ENCODE assay signal across 19 cellular contexts in genomic region chr1:26475989-26476388, GRCh38. TPM values are rescaled to one million over a fixed set of nuclear protein-coding genes. Genes with fewer than 3 reads are reported as not detected.
DNase-seq lines count a peak whose midpoint lies in the region; ATAC-seq, FAIRE-seq and TF ChIP-seq lines count a peak whose summit lies in the region.
"Had no signal": no experiment of that assay in that cellular context is flagged by ENCODE, and none has a peak within 500 bp of the region (broad histone marks: within the 10 kb centered on the region; RNA-seq: fewer than 3 reads in every experiment).

No MANE protein-coding gene starts in this region.

- peaks cover 1 to 37% of the 10 kb centered on the region in 2 experiments for H3K36me3 ChIP-seq in HepG2 (replicated peaks in 1 of 2; ENCODE audit: control insufficient read depth in 1 of 2, insufficient read depth in 2 of 2, low read length in 2 of 2)
- H3K36me3 ChIP-seq in right lobe of liver, result peaks cover 0 to 35% (median under 1%) of the 10 kb centered on the region in 4 donors
- peaks cover 46% of the 10 kb centered on the region for H3K36me3 ChIP-seq in OCI-LY7 (ENCODE audit: insufficient read depth, low read length)
- H3K36me3 ChIP-seq in GM12878 (ENCODE audit: control insufficient read depth in 2 of 2, insufficient read depth in 2 of 2, low read length in 1 of 2), result peaks cover 8 to 32% of the 10 kb centered on the region in 2 experiments
- H3K36me3 ChIP-seq in left lung, result peaks cover 3 to 47% of the 10 kb centered on the region in 2 donors

- H3K27ac ChIP-seq in HepG2 (ENCODE audit: extremely low read length, insufficient read depth, low read length) (no peak overlapping the region), right lobe of liver (no peak overlapping the region), OCI-LY7 (ENCODE audit: low read depth, low read length, poor library complexity, severe bottlenecking) (no peak overlapping the region), GM12878 (ENCODE audit: control insufficient read depth, insufficient read depth) (no peak overlapping the region), left lung (no peak overlapping the region)
- H3K27ac ChIP-seq: KMS-11, RWPE1, tibial artery had no signal

- peaks cover 18% of the 10 kb centered on the region for H3K79me2 ChIP-seq in HepG2 (ENCODE audit: insufficient read depth, low read length)
- H3K79me2 ChIP-seq in OCI-LY7 (ENCODE audit: insufficient read depth, low read depth, low read length), result peaks cover 20% of the 10 kb centered on the region
- H3K79me2 ChIP-seq in GM12878 (ENCODE audit: control insufficient read depth, insufficient read depth, low read length), result peaks cover 25% of the 10 kb centered on the region

- SMC1A ChIA-PET in GM12878 (lab: Charles Lee; ENCODE audit: uncharacterized antibody, unreplicated experiment), result no interaction called here

- no peak overlapping the region for H3K4me3 ChIP-seq in HepG2 (replicated peaks in 1 of 3; ENCODE audit: insufficient read depth in 1 of 3, low read depth in 2 of 3, low read length in 3 of 3)
- H3K4me3 ChIP-seq in right lobe of liver, result no peak overlapping the region
- no peak overlapping the region for H3K4me3 ChIP-seq in OCI-LY7 (ENCODE audit: low read depth, low read length, poor library complexity, severe bottlenecking)
- H3K4me3 ChIP-seq in GM12878, result no peak overlapping the region
- H3K4me3 ChIP-seq in left lung, result no peak overlapping the region
- H3K4me3 ChIP-seq: tibial artery had no signal

- H2AFZ ChIP-seq in HepG2 (ENCODE audit: low read length) (no peak overlapping the region), OCI-LY7 (ENCODE audit: low read length) (no peak overlapping the region), GM12878 (ENCODE audit: control insufficient read depth, low read depth, low read length) (no peak overlapping the region)

- RAD21 ChIA-PET in GM12878 (lab: Charles Lee; ENCODE audit: unreplicated experiment), result no interaction called here

- H3K4me1 ChIP-seq in HepG2 (ENCODE audit: insufficient read depth, low read length), result peaks cover 39% of the 10 kb centered on the region
- peaks cover 0 to 27% (median 4%) of the 10 kb centered on the region in 4 donors for H3K4me1 ChIP-seq in right lobe of liver
- peaks cover 45% of the 10 kb centered on the region for H3K4me1 ChIP-seq in OCI-LY7 (ENCODE audit: insufficient read depth, low read length, poor library complexity, severe bottlenecking)
- peaks cover 14% of the 10 kb centered on the region for H3K4me1 ChIP-seq in GM12878 (ENCODE audit: control insufficient read depth, insufficient read depth, low read length)
- peaks cover 15 to 30% of the 10 kb centered on the region in 2 donors for H3K4me1 ChIP-seq in left lung

- H3K9me3 ChIP-seq in HepG2 (ENCODE audit: low read length) (no peaks in the 10 kb centered on the region), right lobe of liver (no peaks in the 10 kb centered on the region), OCI-LY7 (ENCODE audit: low read length) (no peaks in the 10 kb centered on the region), GM12878 (replicated peaks; ENCODE audit: control insufficient read depth, insufficient read depth, low read length) (no peaks in the 10 kb centered on the region), left lung (no peaks in the 10 kb centered on the region)
- H3K9me3 ChIP-seq: Caco-2, tibial artery had no signal

- no peak for TF ChIP-seq CTCF in HepG2 (CRISPR knock-in tag; IDR thresholded peaks at IDR 0.05)
- TF ChIP-seq CTCF in right lobe of liver (IDR thresholded peaks at IDR 0.05), result no peak
- TF ChIP-seq CTCF in OCI-LY7 (conservative IDR thresholded peaks at IDR 0.05; ENCODE audit: low read length), result no peak
- TF ChIP-seq CTCF in GM12878 (IDR thresholded peaks at IDR 0.05 in 2 of 3, conservative IDR thresholded peaks at IDR 0.05 in 1 of 3; ENCODE audit: control insufficient read depth in 2 of 3, extremely low read depth in 1 of 3, insufficient read depth in 1 of 3, low read depth in 3 of 3, low read length in 3 of 3), result no peak
- TF ChIP-seq CTCF in left lung (IDR thresholded peaks at IDR 0.05), result no peak

- H3K27ac Mint-ChIP-seq in stimulated activated naive B cell treated with anti-CD40 and anti-IgM and Interleukin-4, amounts not matched to agents 10 μg/mL and 1 μg/mL and 100 μg/mL, for 72 hours, result peak overlapping the region; percentile 14
- peak overlapping the region in 3 of 6 donors; percentile 13 to 77 (median 22) for H3K27ac Mint-ChIP-seq in immature natural killer cell

- no TSS peak for BruUV-seq in HepG2 (replicated peaks; lab: Mats Ljungman, UMichigan)
- no TSS peak for BruUV-seq in OCI-LY7 (replicated peaks; lab: Mats Ljungman, UMichigan)
- no TSS peak for BruUV-seq in GM12878 (replicated peaks; lab: Mats Ljungman, UMichigan)

- no peak for TF ChIP-seq EP300 in HepG2 (IDR thresholded peaks at IDR 0.05; ENCODE audit: low read depth in 2 of 2, low read length in 2 of 2)
- no peak for TF ChIP-seq EP300 in HepG2 (CRISPR knock-in tag; IDR thresholded peaks at IDR 0.05; ENCODE audit: borderline replicate concordance)
- no peak for TF ChIP-seq EP300 in GM12878 (IDR thresholded peaks at IDR 0.05; ENCODE audit: borderline replicate concordance in 1 of 2, control insufficient read depth in 1 of 2, low read depth in 2 of 2, low read length in 2 of 2)

- ATAC-seq in HepG2 (no peak), right lobe of liver (no peak), GM12878 (no peak), left lung (no peak)
- no peak for ATAC-seq in stimulated activated naive B cell treated with anti-CD40 and anti-IgM and Interleukin-4, amounts not matched to agents 10 μg/mL and 1 μg/mL and 100 μg/mL, for 72 hours (replicated peaks)
- ATAC-seq: right cardiac atrium had no signal

- H3K9me3 Mint-ChIP-seq in stimulated activated naive B cell treated with anti-CD40 and anti-IgM and Interleukin-4, amounts not matched to agents 10 μg/mL and 1 μg/mL and 100 μg/mL, for 72 hours, result no peaks in the 10 kb centered on the region
- H3K9me3 Mint-ChIP-seq in immature natural killer cell, result no peaks in the 10 kb centered on the region

- in situ Hi-C loops in HepG2 (cut with HindIII; ENCODE audit: extremely low pct_ligation_motif_present, low pct_unique_long_range_greater_than_20kb) (no loop called here), GM12878 (cut with MboI) (no loop called here)

- H3K27me3 ChIP-seq in HepG2 (ENCODE audit: control insufficient read depth in 1 of 2, insufficient read depth in 2 of 2, low read length in 2 of 2) (no peaks in the 10 kb centered on the region; a peak in 1 of 5 replicates), right lobe of liver (no peaks in the 10 kb centered on the region), GM12878 (replicated peaks in 1 of 2; ENCODE audit: control insufficient read depth in 2 of 2, insufficient read depth in 2 of 2, low read length in 1 of 2) (no peaks in the 10 kb centered on the region), left lung (no peaks in the 10 kb centered on the region)
- H3K27me3 ChIP-seq: tibial artery had no signal

- no peak overlapping the region for H3K4me2 ChIP-seq in HepG2 (ENCODE audit: low read depth, low read length)
- H3K4me2 ChIP-seq in OCI-LY7 (ENCODE audit: low read length), result 0 out of 2 replicates have a peak overlapping the region, but pooled peaks have one; percentile 11
- H3K4me2 ChIP-seq in GM12878 (ENCODE audit: control insufficient read depth, insufficient read depth), result no peak overlapping the region
- H3K4me2 ChIP-seq: KMS-11 had no signal

- WGBS in HepG2 (ENCODE audit: low lambda C conversion rate), result 98% methylated on average over 3 of the region's 3 CpGs
- 93% methylated on average over 3 of the region's 3 CpGs for WGBS in right lobe of liver (ENCODE audit: insufficient coverage, low coverage, low lambda C conversion rate, missing lambda C conversion rate)
- WGBS in GM12878 (ENCODE audit: insufficient coverage, insufficient replicate concordance, low lambda C conversion rate, missing lambda C conversion rate), result 84% methylated on average over 3 of the region's 3 CpGs

- POLR2A ChIA-PET in HepG2 (lab: Yijun Ruan, JAX) (no interaction called here), OCI-LY7 (lab: Charles Lee) (interaction anchor here (0.5 kb wide), 1 partner anchor 231 kb away, joined by 3 read pairs; no protein-coding TSS in a partner anchor), GM12878 (lab: Charles Lee) (no interaction called here)

- DNase-seq in HepG2 (ENCODE audit: low spot score), result no peak
- no peak for DNase-seq in right lobe of liver
- no peak for DNase-seq in OCI-LY7 (ENCODE audit: low spot score)
- DNase-seq in GM12878 (ENCODE audit: low read depth, low spot score), result no peak
- DNase-seq in stimulated activated naive B cell treated with anti-CD40 and anti-IgM and Interleukin-4, amounts not matched to agents 10 μg/mL and 1 μg/mL and 100 μg/mL, for 72 hours, result no peak
- DNase-seq in stimulated activated CD4-positive, alpha-beta T cell treated with anti-CD3 and anti-CD28 coated beads, Interleukin-1b, Interleukin-23, amount 100 ng/mL, for 48 hours, result no peak
- no peak for DNase-seq in left lung
- DNase-seq in immature natural killer cell, result no peak
- DNase-seq: activated CD8-positive, alpha-beta memory T cell treated with anti-CD3 and anti-CD28 coated beads for 24 hours; activated gamma-delta T cell; Caco-2; EL; NCI-H1048; NCI-H2081; right cardiac atrium; stimulated activated naive CD4-positive, alpha-beta T cell; tibial artery had no signal

- intact Hi-C loops in HepG2 (cut with micrococcal nuclease; ENCODE audit: unreplicated experiment) (no loop called here), right lobe of liver (cut with DNase I) (no loop called here), OCI-LY7 (cut with micrococcal nuclease; ENCODE audit: unreplicated experiment) (no loop called here), GM12878 (cut with micrococcal nuclease; ENCODE audit: unreplicated experiment) (no loop called here), left lung (cut with DNase I) (no loop called here)

- H3K4me3 Mint-ChIP-seq in stimulated activated naive B cell treated with anti-CD40 and anti-IgM and Interleukin-4, amounts not matched to agents 10 μg/mL and 1 μg/mL and 100 μg/mL, for 72 hours, result no peak overlapping the region
- no peak overlapping the region for H3K4me3 Mint-ChIP-seq in immature natural killer cell

- peaks cover 25 to 53% of the 10 kb centered on the region in 2 donors for H3K4me1 Mint-ChIP-seq in stimulated activated naive B cell treated with anti-CD40 and anti-IgM and Interleukin-4, amounts not matched to agents 10 μg/mL and 1 μg/mL and 100 μg/mL, for 72 hours
- peaks cover 27 to 36% of the 10 kb centered on the region in 2 donors for H3K4me1 Mint-ChIP-seq in immature natural killer cell

- TF ChIP-seq POLR2A in HepG2 (IDR thresholded peaks at IDR 0.05; ENCODE audit: insufficient read depth in 1 of 2, low read depth in 2 of 2, low read length in 2 of 2), result no peak
- no peak for TF ChIP-seq POLR2A in right lobe of liver (IDR thresholded peaks at IDR 0.05)
- no peak for TF ChIP-seq POLR2A in GM12878 (IDR thresholded peaks at IDR 0.05; ENCODE audit: low read depth, low read length)

- H3K9ac ChIP-seq in HepG2 (ENCODE audit: insufficient read depth, low read depth, low read length), result no peak overlapping the region
- H3K9ac ChIP-seq in GM12878 (ENCODE audit: control insufficient read depth, insufficient read depth, low read length), result no peak overlapping the region
- H3K9ac ChIP-seq: KMS-11 had no signal

- H3K27me3 Mint-ChIP-seq in stimulated activated naive B cell treated with anti-CD40 and anti-IgM and Interleukin-4, amounts not matched to agents 10 μg/mL and 1 μg/mL and 100 μg/mL, for 72 hours, result no peaks in the 10 kb centered on the region
- peaks cover 4 to 15% (median 6%) of the 10 kb centered on the region in 3 donors for H3K27me3 Mint-ChIP-seq in immature natural killer cell (ENCODE audit: low read depth in 3 of 3)

- H3K9me2 ChIP-seq in OCI-LY7 (ENCODE audit: insufficient read depth, low read length), result no peaks in the 10 kb centered on the region

- TF ChIP-seq RAD21 in HepG2 (CRISPR knock-in tag; IDR thresholded peaks at IDR 0.05) (no peak), GM12878 (IDR thresholded peaks at IDR 0.05; ENCODE audit: insufficient read depth, low read depth, low read length) (no peak)

- H4K20me1 ChIP-seq in HepG2 (ENCODE audit: insufficient read depth, low read length) (peaks cover 12% of the 10 kb centered on the region), OCI-LY7 (ENCODE audit: insufficient read depth, low read length) (peaks cover 18% of the 10 kb centered on the region), GM12878 (ENCODE audit: control insufficient read depth, insufficient read depth) (no peaks in the 10 kb centered on the region; the same call in 1 of the 2 replicates)

- CTCF ChIA-PET in HepG2 (lab: Yijun Ruan, JAX; ENCODE audit: low intra/inter-chr PET ratio, low total read pairs), result no interaction called here
- CTCF ChIA-PET in OCI-LY7 (lab: Charles Lee; ENCODE audit: unreplicated experiment), result no interaction called here
- CTCF ChIA-PET in GM12878 (lab: Yijun Ruan, JAX), result no interaction called here

- H3K36me3 Mint-ChIP-seq in stimulated activated naive B cell treated with anti-CD40 and anti-IgM and Interleukin-4, amounts not matched to agents 10 μg/mL and 1 μg/mL and 100 μg/mL, for 72 hours, result peaks cover 37 to 43% of the 10 kb centered on the region in 2 donors
- H3K36me3 Mint-ChIP-seq in immature natural killer cell, result peaks cover 0 to 21% (median 16%) of the 10 kb centered on the region in 3 donors

- FAIRE-seq in HepG2 (lab: Jason Lieb, UNC) (no peak), GM12878 (lab: Jason Lieb, UNC) (no peak)

RNA-seq across cellular contexts. Expression of gene HMGN2, which starts 3.7 kb away (rescaled TPM):
- 343 and 366 TPM in 2 replicates for total RNA-seq in HepG2 (2016; rRNA removed; fragmentation: Illumina TruSeq; extraction: Trizol)
- total RNA-seq in HepG2 (2016; cell fraction: cytosol; rRNA removed; fragmentation: Illumina TruSeq; extraction: Trizol; ENCODE audit: low read depth), result 106 and 134 TPM in 2 replicates
- total RNA-seq in HepG2 (2016; cell fraction: insoluble cytoplasmic fraction; rRNA removed; fragmentation: Illumina TruSeq; extraction: Trizol), result 330 and 394 TPM in 2 replicates
- total RNA-seq in HepG2 (2016; cell fraction: membrane; rRNA removed; fragmentation: Illumina TruSeq; extraction: Trizol), result 252 and 289 TPM in 2 replicates
- 211 and 250 TPM in 2 replicates for total RNA-seq in HepG2 (2016; cell fraction: nucleus; rRNA removed; fragmentation: Illumina TruSeq; extraction: Trizol)
- polyA plus RNA-seq in HepG2 (2011; rRNA removed), result 40.5 and 63.4 TPM in 2 replicates
- 39.3 and 41.3 TPM in 2 replicates for polyA plus RNA-seq in HepG2 (2011; cell fraction: cytosol; rRNA removed)
- polyA plus RNA-seq in HepG2 (2011; cell fraction: nucleus; rRNA removed), result 64.0 and 72.1 TPM in 2 replicates
- 76.3 and 137 TPM in 2 replicates for polyA plus RNA-seq in HepG2 (2012)
- 124 and 165 TPM in 2 replicates for polyA plus RNA-seq in HepG2 (2016; cell fraction: cytosol; fragmentation: Illumina TruSeq; extraction: Trizol; ENCODE audit: low read depth)
- polyA plus RNA-seq in HepG2 (2016; cell fraction: insoluble cytoplasmic fraction; fragmentation: Illumina TruSeq; extraction: Trizol; ENCODE audit: low read depth), result 554 and 565 TPM in 2 replicates
- polyA plus RNA-seq in HepG2 (2016; cell fraction: membrane; fragmentation: Illumina TruSeq; extraction: Trizol; ENCODE audit: low read depth), result 241 and 288 TPM in 2 replicates
- polyA plus RNA-seq in HepG2 (2016; cell fraction: nucleus; fragmentation: Illumina TruSeq; extraction: Trizol; ENCODE audit: insufficient read depth, low read depth), result 428 and 433 TPM in 2 replicates
- polyA minus RNA-seq in HepG2 (2011; rRNA and poly(A)+ RNA removed; ENCODE audit: low replicate concordance), result 13.9 and 49.7 TPM in 2 replicates
- polyA minus RNA-seq in HepG2 (2011; cell fraction: cytosol; rRNA and poly(A)+ RNA removed), result 13.2 and 16.1 TPM in 2 replicates
- 61.7 and 80.5 TPM in 2 replicates for polyA minus RNA-seq in HepG2 (2011; cell fraction: nucleus; rRNA and poly(A)+ RNA removed)
- 10 to 100 TPM; 64.1 to 99.6 (median 83.6) TPM for total RNA-seq in right lobe of liver
- 649 and 817 TPM in 2 replicates for total RNA-seq in OCI-LY7 (2014; rRNA removed; shearing (Covaris generic))
- total RNA-seq in OCI-LY7 (2022), result 990 and 1,017 TPM in 2 replicates
- 114 and 121 TPM in 2 replicates for total RNA-seq in GM12878 (2013; cell fraction: nucleolus; rRNA removed)
- 678 and 698 TPM in 2 replicates for total RNA-seq in GM12878 (2014; rRNA removed)
- total RNA-seq in GM12878 (2014; rRNA removed; fragmentation: Illumina TruSeq; extraction: Trizol), result 496 and 526 TPM in 2 replicates
- 687 and 709 TPM in 2 replicates for total RNA-seq in GM12878 (2021)
- polyA plus RNA-seq in GM12878 (2011; ENCODE audit: low read depth), result 588 TPM
- polyA plus RNA-seq in GM12878 (2011; rRNA removed), result 249 and 328 TPM in 2 replicates
- 223 and 268 TPM in 2 replicates for polyA plus RNA-seq in GM12878 (2011; cell fraction: cytosol; rRNA removed)
- 496 and 498 TPM in 2 replicates for polyA plus RNA-seq in GM12878 (2011; cell fraction: nucleus; rRNA removed)
- polyA plus RNA-seq in GM12878 (2012), result 635 and 642 TPM in 2 replicates
- 937 and 999 TPM in 2 replicates for polyA plus RNA-seq in GM12878 (2014; fragmentation: Illumina TruSeq; extraction: Trizol)
- 100 to 1,000 TPM; 615 to 830 TPM for polyA plus RNA-seq in GM12878 (2014; fragmentation: Nextera tagmentation; extraction: Ambion mirVana)
- polyA plus RNA-seq in GM12878 (2014; rRNA removed), result 348 and 380 TPM in 2 replicates
- 1,000 to 10,000 TPM; 2,526 to 2,682 TPM for polyA plus RNA-seq in GM12878 (2016; fragmentation: Nextera tagmentation; extraction: Ambion mirVana)
- 101 and 112 TPM in 2 replicates for polyA minus RNA-seq in GM12878 (2011; rRNA and poly(A)+ RNA removed)
- polyA minus RNA-seq in GM12878 (2011; cell fraction: cytosol; rRNA and poly(A)+ RNA removed), result 81.3 and 86.7 TPM in 2 replicates
- polyA minus RNA-seq in GM12878 (2011; cell fraction: nucleus; rRNA and poly(A)+ RNA removed), result 80.0 and 98.9 TPM in 2 replicates
- total RNA-seq in left lung, result 100 to 1,000 TPM; 266 to 355 TPM
- 100 to 1,000 TPM; 598 to 729 (median 677) TPM for polyA plus RNA-seq in immature natural killer cell

RNA-seq across cellular contexts. Expression of gene DHDDS, which starts 43.9 kb away (rescaled TPM):
- total RNA-seq in HepG2 (2016; rRNA removed; fragmentation: Illumina TruSeq; extraction: Trizol) (26.5 and 28.3 TPM in 2 replicates), right lobe of liver (10 to 100 TPM; 20.0 to 48.6 (median 24.9) TPM), OCI-LY7 (2022) (43.4 and 45.1 TPM in 2 replicates), GM12878 (2014; rRNA removed) (33.1 and 33.2 TPM in 2 replicates), GM12878 (2014; rRNA removed; fragmentation: Illumina TruSeq; extraction: Trizol) (35.6 and 38.5 TPM in 2 replicates), GM12878 (2021) (41.6 and 46.9 TPM in 2 replicates), left lung (10 to 100 TPM; 49.6 to 56.0 TPM)
- 7.6 and 8.2 TPM in 2 replicates for total RNA-seq in HepG2 (2016; cell fraction: cytosol; rRNA removed; fragmentation: Illumina TruSeq; extraction: Trizol; ENCODE audit: low read depth)
- 25.2 and 29.1 TPM in 2 replicates for total RNA-seq in HepG2 (2016; cell fraction: insoluble cytoplasmic fraction; rRNA removed; fragmentation: Illumina TruSeq; extraction: Trizol)
- 8.7 and 10.1 TPM in 2 replicates for total RNA-seq in HepG2 (2016; cell fraction: membrane; rRNA removed; fragmentation: Illumina TruSeq; extraction: Trizol)
- 24.6 and 27.6 TPM in 2 replicates for total RNA-seq in HepG2 (2016; cell fraction: nucleus; rRNA removed; fragmentation: Illumina TruSeq; extraction: Trizol)
- polyA plus RNA-seq in HepG2 (2011; rRNA removed) (18.3 and 18.9 TPM in 2 replicates), GM12878 (2011; rRNA removed) (37.2 and 38.7 TPM in 2 replicates), GM12878 (2014; fragmentation: Illumina TruSeq; extraction: Trizol) (37.2 and 49.5 TPM in 2 replicates), GM12878 (2014; fragmentation: Nextera tagmentation; extraction: Ambion mirVana) (10 to 100 TPM; 22.7 to 27.2 TPM), GM12878 (2014; rRNA removed) (34.7 TPM in 2 replicates), GM12878 (2016; fragmentation: Nextera tagmentation; extraction: Ambion mirVana) (10 to 100 TPM; 45.4 to 47.5 TPM), immature natural killer cell (10 to 100 TPM; 18.6 to 40.3 (median 24.4) TPM)
- polyA plus RNA-seq in HepG2 (2011; cell fraction: cytosol; rRNA removed), result 16.7 and 17.2 TPM in 2 replicates
- polyA plus RNA-seq in HepG2 (2011; cell fraction: nucleus; rRNA removed), result 34.7 and 40.5 TPM in 2 replicates
- 15.5 and 18.2 TPM in 2 replicates for polyA plus RNA-seq in HepG2 (2012)
- polyA plus RNA-seq in HepG2 (2016; cell fraction: cytosol; fragmentation: Illumina TruSeq; extraction: Trizol; ENCODE audit: low read depth), result 2.9 TPM in 2 replicates
- polyA plus RNA-seq in HepG2 (2016; cell fraction: insoluble cytoplasmic fraction; fragmentation: Illumina TruSeq; extraction: Trizol; ENCODE audit: low read depth), result 21.6 and 26.2 TPM in 2 replicates
- 5.2 and 5.5 TPM in 2 replicates for polyA plus RNA-seq in HepG2 (2016; cell fraction: membrane; fragmentation: Illumina TruSeq; extraction: Trizol; ENCODE audit: low read depth)
- 36.9 and 42.9 TPM in 2 replicates for polyA plus RNA-seq in HepG2 (2016; cell fraction: nucleus; fragmentation: Illumina TruSeq; extraction: Trizol; ENCODE audit: insufficient read depth, low read depth)
- 29.3 and 39.0 TPM in 2 replicates for polyA minus RNA-seq in HepG2 (2011; rRNA and poly(A)+ RNA removed; ENCODE audit: low replicate concordance)
- 9.5 and 12.6 TPM in 2 replicates for polyA minus RNA-seq in HepG2 (2011; cell fraction: cytosol; rRNA and poly(A)+ RNA removed)
- 49.0 and 50.6 TPM in 2 replicates for polyA minus RNA-seq in HepG2 (2011; cell fraction: nucleus; rRNA and poly(A)+ RNA removed)
- total RNA-seq in OCI-LY7 (2014; rRNA removed; shearing (Covaris generic)), result 33.2 and 39.0 TPM in 2 replicates
- 103 and 121 TPM in 2 replicates for total RNA-seq in GM12878 (2013; cell fraction: nucleolus; rRNA removed)
- polyA plus RNA-seq in GM12878 (2011; ENCODE audit: low read depth), result 30.2 TPM
- polyA plus RNA-seq in GM12878 (2011; cell fraction: cytosol; rRNA removed), result 33.5 and 36.1 TPM in 2 replicates
- 40.2 and 51.2 TPM in 2 replicates for polyA plus RNA-seq in GM12878 (2011; cell fraction: nucleus; rRNA removed)
- 22.7 and 30.5 TPM in 2 replicates for polyA plus RNA-seq in GM12878 (2012)
- polyA minus RNA-seq in GM12878 (2011; rRNA and poly(A)+ RNA removed), result 46.5 and 49.0 TPM in 2 replicates
- polyA minus RNA-seq in GM12878 (2011; cell fraction: cytosol; rRNA and poly(A)+ RNA removed), result 10.0 and 11.6 TPM in 2 replicates
- polyA minus RNA-seq in GM12878 (2011; cell fraction: nucleus; rRNA and poly(A)+ RNA removed), result 29.4 and 53.9 TPM in 2 replicates

RNA-seq across cellular contexts. Expression of gene RPS6KA1, which starts 53.6 kb away (rescaled TPM):
- total RNA-seq in HepG2 (2016; rRNA removed; fragmentation: Illumina TruSeq; extraction: Trizol), result 24.0 and 24.2 TPM in 2 replicates
- 6.4 and 8.1 TPM in 2 replicates for total RNA-seq in HepG2 (2016; cell fraction: cytosol; rRNA removed; fragmentation: Illumina TruSeq; extraction: Trizol; ENCODE audit: low read depth)
- 23.3 and 24.8 TPM in 2 replicates for total RNA-seq in HepG2 (2016; cell fraction: insoluble cytoplasmic fraction; rRNA removed; fragmentation: Illumina TruSeq; extraction: Trizol)
- total RNA-seq in HepG2 (2016; cell fraction: membrane; rRNA removed; fragmentation: Illumina TruSeq; extraction: Trizol), result 14.4 and 16.8 TPM in 2 replicates
- 17.9 and 19.0 TPM in 2 replicates for total RNA-seq in HepG2 (2016; cell fraction: nucleus; rRNA removed; fragmentation: Illumina TruSeq; extraction: Trizol)
- 19.6 and 22.1 TPM in 2 replicates for polyA plus RNA-seq in HepG2 (2011; rRNA removed)
- polyA plus RNA-seq in HepG2 (2011; cell fraction: cytosol; rRNA removed), result 15.0 and 20.1 TPM in 2 replicates
- polyA plus RNA-seq in HepG2 (2011; cell fraction: nucleus; rRNA removed), result 28.9 and 37.3 TPM in 2 replicates
- 14.7 and 15.4 TPM in 2 replicates for polyA plus RNA-seq in HepG2 (2012)
- polyA plus RNA-seq in HepG2 (2016; cell fraction: cytosol; fragmentation: Illumina TruSeq; extraction: Trizol; ENCODE audit: low read depth), result 4.1 and 4.3 TPM in 2 replicates
- 20.9 and 24.6 TPM in 2 replicates for polyA plus RNA-seq in HepG2 (2016; cell fraction: insoluble cytoplasmic fraction; fragmentation: Illumina TruSeq; extraction: Trizol; ENCODE audit: low read depth)
- polyA plus RNA-seq in HepG2 (2016; cell fraction: membrane; fragmentation: Illumina TruSeq; extraction: Trizol; ENCODE audit: low read depth), result 10.2 and 12.6 TPM in 2 replicates
- 28.1 and 28.2 TPM in 2 replicates for polyA plus RNA-seq in HepG2 (2016; cell fraction: nucleus; fragmentation: Illumina TruSeq; extraction: Trizol; ENCODE audit: insufficient read depth, low read depth)
- 43.2 and 122 TPM in 2 replicates for polyA minus RNA-seq in HepG2 (2011; rRNA and poly(A)+ RNA removed; ENCODE audit: low replicate concordance)
- polyA minus RNA-seq in HepG2 (2011; cell fraction: cytosol; rRNA and poly(A)+ RNA removed), result 22.6 TPM in 2 replicates
- 18.8 and 26.6 TPM in 2 replicates for polyA minus RNA-seq in HepG2 (2011; cell fraction: nucleus; rRNA and poly(A)+ RNA removed)
- total RNA-seq in right lobe of liver, result 10 to 100 TPM in 4 of 6 experiments, 1 to 10 TPM in 2; 6.2 to 42.6 (median 20.9) TPM
- 54.1 and 72.2 TPM in 2 replicates for total RNA-seq in OCI-LY7 (2014; rRNA removed; shearing (Covaris generic))
- 83.3 and 91.0 TPM in 2 replicates for total RNA-seq in OCI-LY7 (2022)
- total RNA-seq in GM12878 (2013; cell fraction: nucleolus; rRNA removed), result 130 and 155 TPM in 2 replicates
- 118 and 136 TPM in 2 replicates for total RNA-seq in GM12878 (2014; rRNA removed)
- 75.2 and 83.4 TPM in 2 replicates for total RNA-seq in GM12878 (2014; rRNA removed; fragmentation: Illumina TruSeq; extraction: Trizol)
- total RNA-seq in GM12878 (2021), result 115 and 116 TPM in 2 replicates
- 41.7 TPM for polyA plus RNA-seq in GM12878 (2011; ENCODE audit: low read depth)
- 53.7 and 92.1 TPM in 2 replicates for polyA plus RNA-seq in GM12878 (2011; rRNA removed)
- 108 and 121 TPM in 2 replicates for polyA plus RNA-seq in GM12878 (2011; cell fraction: cytosol; rRNA removed)
- polyA plus RNA-seq in GM12878 (2011; cell fraction: nucleus; rRNA removed), result 133 and 140 TPM in 2 replicates
- 80.5 and 83.0 TPM in 2 replicates for polyA plus RNA-seq in GM12878 (2012)
- 72.1 and 74.9 TPM in 2 replicates for polyA plus RNA-seq in GM12878 (2014; fragmentation: Illumina TruSeq; extraction: Trizol)
- 1 to 10 TPM; 5.0 to 9.9 TPM for polyA plus RNA-seq in GM12878 (2014; fragmentation: Nextera tagmentation; extraction: Ambion mirVana)
- polyA plus RNA-seq in GM12878 (2014; rRNA removed), result 89.3 and 90.9 TPM in 2 replicates
- polyA plus RNA-seq in GM12878 (2016; fragmentation: Nextera tagmentation; extraction: Ambion mirVana), result 100 to 1,000 TPM in 1 of 2 experiments, 10 to 100 TPM in 1; 99.4 to 106 TPM
- polyA minus RNA-seq in GM12878 (2011; rRNA and poly(A)+ RNA removed), result 110 and 170 TPM in 2 replicates
- polyA minus RNA-seq in GM12878 (2011; cell fraction: cytosol; rRNA and poly(A)+ RNA removed), result 54.0 and 77.9 TPM in 2 replicates
- polyA minus RNA-seq in GM12878 (2011; cell fraction: nucleus; rRNA and poly(A)+ RNA removed), result 84.0 and 132 TPM in 2 replicates
- total RNA-seq in left lung, result 100 to 1,000 TPM in 1 of 2 donors, 10 to 100 TPM in 1; 85.6 to 104 TPM
- 100 to 1,000 TPM; 292 to 371 (median 349) TPM for polyA plus RNA-seq in immature natural killer cell

Comparison
In these comparisons a context has a peak if more than half of its experiments do, and no peak if none do; other contexts are left out.
1. Of the 75 proteins assayed by ChIP-seq in both HepG2 and GM12878: peak only in HepG2: none; only in GM12878: POLR2AphosphoS5; in both: none; in neither: 74.